Comparison of ENCODE assay signal across 30 cellular contexts in the genomic region with DNA sequence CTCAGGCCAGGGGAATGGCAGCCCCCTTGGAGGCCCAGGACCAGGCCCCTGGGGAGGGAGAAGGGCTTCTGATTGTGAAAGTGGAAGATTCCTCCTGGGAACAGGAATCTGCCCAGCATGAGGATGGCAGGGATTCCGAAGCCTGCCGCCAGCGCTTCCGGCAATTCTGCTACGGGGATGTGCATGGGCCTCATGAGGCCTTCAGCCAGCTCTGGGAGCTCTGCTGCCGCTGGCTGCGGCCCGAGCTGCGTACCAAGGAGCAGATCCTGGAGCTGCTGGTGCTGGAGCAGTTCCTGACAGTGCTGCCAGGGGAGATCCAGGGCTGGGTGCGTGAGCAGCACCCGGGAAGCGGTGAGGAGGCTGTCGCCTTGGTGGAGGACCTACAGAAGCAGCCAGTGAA. TPM values are rescaled to one million over a fixed set of nuclear protein-coding genes. Genes with fewer than 3 reads are reported as not detected.
"Had no signal": no experiment of that assay in that cellular context is flagged by ENCODE, and none has a peak within 500 bp of the region (broad histone marks: within the 10 kb centered on the region; RNA-seq: fewer than 3 reads in every experiment).

No MANE protein-coding gene starts in this region.

- H3K9ac ChIP-seq: neural progenitor cell had no signal

- H3K36me3 ChIP-seq: neural progenitor cell had no signal

- H3K9me3 Mint-ChIP-seq: activated CD4-positive, alpha-beta memory T cell treated with anti-CD3 and anti-CD28 coated beads, Interleukin-2, amount 10 ng/mL, durations not matched to agents 7 days and 5 days; activated CD4-positive, alpha-beta T cell treated with anti-CD3 and anti-CD28 coated beads, Interleukin-2, amount 10 ng/mL, durations not matched to agents 24 days and 14 days; activated naive CD8-positive, alpha-beta T cell treated with anti-CD3 and anti-CD28 coated beads, Interleukin-2, amount 50 U/mL, for 24 hours; activated T-helper 1 cell treated with anti-CD3 and anti-CD28 coated beads, Interleukin-12 subunit alpha, Interleukin-12 subunit beta, Interleukin-2, Interleukin-4 antibody, amounts not matched to agents 30 ng/mL and 10 ng/mL and 1 ng/mL, durations not matched to agents 14 hours and 24 hours and 36 hours; central memory CD8-positive, alpha-beta T cell; effector memory CD8-positive, alpha-beta T cell; immature natural killer cell; memory B cell; neural progenitor cell; stimulated activated naive CD8-positive, alpha-beta T cell treated with anti-CD3 and anti-CD28 coated beads, Interleukin-15, amount 100 ng/mL, for 72 hours had no signal

- H3K4me3 Mint-ChIP-seq: activated CD4-positive, alpha-beta T cell treated with anti-CD3 and anti-CD28 coated beads, Interleukin-2, amount 10 ng/mL, durations not matched to agents 24 days and 14 days; activated naive CD8-positive, alpha-beta T cell treated with anti-CD3 and anti-CD28 coated beads, Interleukin-2, amount 50 U/mL, for 24 hours; activated T-helper 1 cell treated with anti-CD3 and anti-CD28 coated beads, Interleukin-12 subunit alpha, Interleukin-12 subunit beta, Interleukin-2, Interleukin-4 antibody, amounts not matched to agents 30 ng/mL and 10 ng/mL and 1 ng/mL, durations not matched to agents 14 hours and 24 hours and 36 hours; central memory CD8-positive, alpha-beta T cell; effector memory CD8-positive, alpha-beta T cell; memory B cell; stimulated activated naive CD8-positive, alpha-beta T cell treated with anti-CD3 and anti-CD28 coated beads, Interleukin-15, amount 100 ng/mL, for 72 hours had no signal

- H3K27me3 Mint-ChIP-seq: activated CD4-positive, alpha-beta memory T cell treated with anti-CD3 and anti-CD28 coated beads, Interleukin-2, amount 10 ng/mL, durations not matched to agents 7 days and 5 days; activated CD4-positive, alpha-beta T cell treated with anti-CD3 and anti-CD28 coated beads, Interleukin-2, amount 10 ng/mL, durations not matched to agents 24 days and 14 days; activated naive CD8-positive, alpha-beta T cell treated with anti-CD3 and anti-CD28 coated beads, Interleukin-2, amount 50 U/mL, for 24 hours; central memory CD8-positive, alpha-beta T cell; effector memory CD8-positive, alpha-beta T cell; memory B cell; stimulated activated naive CD8-positive, alpha-beta T cell treated with anti-CD3 and anti-CD28 coated beads, Interleukin-15, amount 100 ng/mL, for 72 hours had no signal

- DNase-seq: activated CD4-positive, alpha-beta memory T cell treated with anti-CD3 and anti-CD28 coated beads, Interleukin-2, amount 10 ng/mL, durations not matched to agents 7 days and 5 days; activated CD4-positive, alpha-beta T cell treated with anti-CD3 and anti-CD28 coated beads, Interleukin-2, amount 10 ng/mL, durations not matched to agents 24 days and 14 days; activated gamma-delta T cell; activated naive CD4-positive, alpha-beta T cell treated with anti-CD3 and anti-CD28 coated beads, Interleukin-2, amount 50 U/mL, for 16 hours; activated naive CD8-positive, alpha-beta T cell treated with anti-CD3 and anti-CD28 coated beads, Interleukin-2, amount 50 U/mL, for 24 hours; anterior cingulate cortex; brain microvascular endothelial cell; dorsolateral prefrontal cortex; effector memory CD8-positive, alpha-beta T cell; foreskin melanocyte; immature natural killer cell; kidney glomerular epithelial cell; retina; stimulated activated CD4-positive, alpha-beta T cell treated with anti-CD3 and anti-CD28 coated beads, Interleukin-1b, Interleukin-23, amount 100 ng/mL, for 48 hours; stimulated activated naive CD8-positive, alpha-beta T cell treated with anti-CD3 and anti-CD28 coated beads, Interleukin-15, amount 100 ng/mL, for 72 hours had no signal

- H3K27ac Mint-ChIP-seq: activated CD4-positive, alpha-beta memory T cell treated with anti-CD3 and anti-CD28 coated beads, Interleukin-2, amount 10 ng/mL, durations not matched to agents 7 days and 5 days; activated CD4-positive, alpha-beta T cell treated with anti-CD3 and anti-CD28 coated beads, Interleukin-2, amount 10 ng/mL, durations not matched to agents 24 days and 14 days; activated naive CD8-positive, alpha-beta T cell treated with anti-CD3 and anti-CD28 coated beads, Interleukin-2, amount 50 U/mL, for 24 hours; activated T-helper 1 cell treated with anti-CD3 and anti-CD28 coated beads, Interleukin-12 subunit alpha, Interleukin-12 subunit beta, Interleukin-2, Interleukin-4 antibody, amounts not matched to agents 30 ng/mL and 10 ng/mL and 1 ng/mL, durations not matched to agents 14 hours and 24 hours and 36 hours; effector memory CD8-positive, alpha-beta T cell; immature natural killer cell; memory B cell; neural progenitor cell had no signal

- H3K27me3 ChIP-seq: brain microvascular endothelial cell, dorsolateral prefrontal cortex, hepatocyte, neural progenitor cell, tibial nerve had no signal

- H3K27ac ChIP-seq: brain microvascular endothelial cell, dorsolateral prefrontal cortex, hepatocyte, neural progenitor cell, tibial nerve had no signal

- H3K4me3 ChIP-seq: dorsolateral prefrontal cortex, hepatocyte, mucosa of descending colon, neural progenitor cell, skin epidermis, tibial nerve had no signal

- H3K4me2 ChIP-seq: hepatocyte, neural progenitor cell had no signal

- H3K9me3 ChIP-seq: mucosa of descending colon, tibial nerve had no signal

- H2AFZ ChIP-seq: hepatocyte, neural progenitor cell had no signal

RNA-seq across cellular contexts. Expression of a gene that starts 24.9 kb away (rescaled TPM):
- total RNA-seq: activated CD4-positive, alpha-beta memory T cell treated with anti-CD3 and anti-CD28 coated beads, Interleukin-2, amount 10 ng/mL, durations not matched to agents 7 days and 5 days had no signal

RNA-seq across cellular contexts. Expression of a gene that starts 38.2 kb away (rescaled TPM):
- total RNA-seq: activated CD4-positive, alpha-beta T cell treated with anti-CD3 and anti-CD28 coated beads, Interleukin-2, amount 10 ng/mL, durations not matched to agents 24 days and 14 days; activated T-helper 1 cell treated with anti-CD3 and anti-CD28 coated beads, Interleukin-12 subunit alpha, Interleukin-12 subunit beta, Interleukin-2, Interleukin-4 antibody, amounts not matched to agents 30 ng/mL and 10 ng/mL and 1 ng/mL, durations not matched to agents 14 hours and 24 hours and 36 hours; endothelial cell of umbilical vein; esophagus mucosa; hepatocyte; liver; mucosa of descending colon; posterior vena cava; tibial nerve; urinary bladder had no signal
- polyA plus RNA-seq: endothelial cell of umbilical vein, hepatocyte, liver, urinary bladder had no signal

RNA-seq across cellular contexts. Expression of a gene that starts 50.7 kb away (rescaled TPM):
- total RNA-seq: activated CD4-positive, alpha-beta memory T cell treated with anti-CD3 and anti-CD28 coated beads, Interleukin-2, amount 10 ng/mL, durations not matched to agents 7 days and 5 days; activated CD4-positive, alpha-beta T cell treated with anti-CD3 and anti-CD28 coated beads, Interleukin-2, amount 10 ng/mL, durations not matched to agents 24 days and 14 days; activated T-helper 1 cell treated with anti-CD3 and anti-CD28 coated beads, Interleukin-12 subunit alpha, Interleukin-12 subunit beta, Interleukin-2, Interleukin-4 antibody, amounts not matched to agents 30 ng/mL and 10 ng/mL and 1 ng/mL, durations not matched to agents 14 hours and 24 hours and 36 hours; endothelial cell of umbilical vein; esophagus mucosa; hepatocyte; liver; mucosa of descending colon; omental fat pad; posterior vena cava; T-helper 2 cell treated with Interferon-gamma antibody and Interleukin-4, amounts not matched to agents 100 ng/mL and 5 ng/mL, for 36 hours; tibial nerve; urinary bladder had no signal
- polyA plus RNA-seq: hepatocyte, immature natural killer cell, liver, urinary bladder had no signal
